In the genomic region with DNA sequence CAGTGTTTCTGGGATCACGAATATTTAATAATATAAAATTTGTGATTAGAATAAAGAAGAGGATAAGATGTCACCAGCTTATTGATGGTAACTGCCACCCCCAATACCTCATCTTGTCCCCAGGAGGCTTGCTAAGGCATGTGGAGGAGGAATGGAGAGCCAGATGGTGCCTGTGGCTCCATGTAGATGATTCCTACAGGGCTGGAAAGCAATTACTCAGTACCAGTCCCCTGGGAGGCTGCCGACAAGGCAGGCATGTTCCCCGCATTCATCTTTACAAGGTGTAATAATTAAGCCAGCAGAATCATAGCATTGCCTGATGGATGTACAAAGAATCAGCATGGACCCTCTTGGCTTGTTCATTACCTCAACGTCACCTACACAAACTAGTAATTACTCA, we compare ENCODE assay signal across 22 cellular contexts.
DNase-seq lines count a peak whose midpoint lies in the region; ATAC-seq lines count a peak whose summit lies in the region.
"Had no signal": no experiment of that assay in that cellular context is flagged by ENCODE, and none has a peak within 500 bp of the region (broad histone marks: within the 10 kb centered on the region; RNA-seq: fewer than 3 reads in every experiment).

No MANE protein-coding gene starts in this region.

- no peak overlapping the region for H2AK5ac ChIP-seq in mesenchymal stem cell (ENCODE audit: low read length, severe bottlenecking)

- H3K18ac ChIP-seq in mesenchymal stem cell (ENCODE audit: low read depth in 1 of 2, low read length in 2 of 2): peak overlapping the region in 1 of 2 experiments; percentile 40

- peaks cover 3% of the 10 kb centered on the region for H3K4me1 ChIP-seq in mesenchymal stem cell (ENCODE audit: control insufficient read depth, insufficient read depth, low read depth, low read length)
- H3K4me1 ChIP-seq: uterus had no signal

- no peaks in the 10 kb centered on the region for H3K27me3 Mint-ChIP-seq in activated T-helper 17 cell treated with anti-CD3 and anti-CD28 coated beads, Interleukin-2, amount 50 U/mL, for 72 hours
- H3K27me3 Mint-ChIP-seq: activated B cell treated with CpG ODN at 0.5 μM for 24 hours; activated CD8-positive, alpha-beta memory T cell treated with anti-CD3 and anti-CD28 coated beads, Interleukin-2, amount 10 ng/mL, durations not matched to agents 7 days and 5 days; CD4-positive, CD25-positive, alpha-beta regulatory T cell had no signal

- H3K79me1 ChIP-seq in mesenchymal stem cell (replicated peaks; ENCODE audit: low read length, poor library complexity, severe bottlenecking): no peaks in the 10 kb centered on the region

- H3K4me2 ChIP-seq in mesenchymal stem cell (ENCODE audit: low read length, poor library complexity, severe bottlenecking): peak overlapping the region; percentile 35

- H3K9ac ChIP-seq in mesenchymal stem cell (ENCODE audit: low read length): no peak overlapping the region
- H3K9ac ChIP-seq: GM23248 had no signal

- H3K9me3 ChIP-seq in mesenchymal stem cell (ENCODE audit: control insufficient read depth, low read length): no peaks in the 10 kb centered on the region
- H3K9me3 ChIP-seq: ovary, uterus had no signal

- no peaks in the 10 kb centered on the region for H3K36me3 ChIP-seq in mesenchymal stem cell (ENCODE audit: control insufficient read depth in 1 of 2, insufficient read depth in 2 of 2, low read depth in 1 of 2, low read length in 2 of 2)
- H3K36me3 ChIP-seq: ovary, uterus had no signal

- H2BK5ac ChIP-seq in mesenchymal stem cell (ENCODE audit: low read depth, low read length, poor library complexity, severe bottlenecking): no peak overlapping the region

- H2BK15ac ChIP-seq in mesenchymal stem cell (ENCODE audit: low read depth, poor library complexity, severe bottlenecking): no peak overlapping the region

- no peaks in the 10 kb centered on the region for H3K27me3 ChIP-seq in mesenchymal stem cell (ENCODE audit: control insufficient read depth in 1 of 2, insufficient read depth in 1 of 2, low read length in 2 of 2)
- H3K27me3 ChIP-seq: ovary, uterus had no signal

- H4K91ac ChIP-seq in mesenchymal stem cell (ENCODE audit: low read length): no peak overlapping the region

- peak overlapping the region; percentile 56 for H3K27ac ChIP-seq in mesenchymal stem cell (ENCODE audit: low read length, poor library complexity, severe bottlenecking)
- H3K27ac ChIP-seq: GM23248, ovary, uterus had no signal

- no peak for ATAC-seq in activated T-helper 17 cell treated with anti-CD3 and anti-CD28 coated beads, Interleukin-2, amount 50 U/mL, for 72 hours (replicated peaks)
- ATAC-seq: activated CD8-positive, alpha-beta memory T cell treated with anti-CD3 and anti-CD28 coated beads, Interleukin-2, amount 10 ng/mL, durations not matched to agents 7 days and 5 days; naive thymus-derived CD8-positive, alpha-beta T cell had no signal

- no peak overlapping the region for H2BK12ac ChIP-seq in mesenchymal stem cell (ENCODE audit: low read length in 2 of 2)

- H3K27ac Mint-ChIP-seq in activated T-helper 17 cell treated with anti-CD3 and anti-CD28 coated beads, Interleukin-2, amount 50 U/mL, for 72 hours: no peak overlapping the region
- H3K27ac Mint-ChIP-seq: activated B cell treated with CpG ODN at 0.5 μM for 24 hours; activated CD8-positive, alpha-beta memory T cell treated with anti-CD3 and anti-CD28 coated beads, Interleukin-2, amount 10 ng/mL, durations not matched to agents 7 days and 5 days; CD4-positive, CD25-positive, alpha-beta regulatory T cell; HFFc6; naive thymus-derived CD8-positive, alpha-beta T cell had no signal

- H3K4ac ChIP-seq in mesenchymal stem cell (ENCODE audit: low read depth in 1 of 2, low read length in 2 of 2): no peak overlapping the region

- H2AFZ ChIP-seq in mesenchymal stem cell (ENCODE audit: low read depth, low read length): no peak overlapping the region
- H2AFZ ChIP-seq: GM23248 had no signal

- peaks cover 4% of the 10 kb centered on the region for H3K4me1 Mint-ChIP-seq in activated T-helper 17 cell treated with anti-CD3 and anti-CD28 coated beads, Interleukin-2, amount 50 U/mL, for 72 hours
- H3K4me1 Mint-ChIP-seq: activated B cell treated with CpG ODN at 0.5 μM for 24 hours; activated CD8-positive, alpha-beta memory T cell treated with anti-CD3 and anti-CD28 coated beads, Interleukin-2, amount 10 ng/mL, durations not matched to agents 7 days and 5 days; CD4-positive, CD25-positive, alpha-beta regulatory T cell; naive thymus-derived CD8-positive, alpha-beta T cell had no signal

- no peak overlapping the region for H4K8ac ChIP-seq in mesenchymal stem cell (ENCODE audit: low read length)

- 89% methylated on average over 3 of the region's 4 CpGs for WGBS in mesenchymal stem cell

- no peak overlapping the region for H3K4me3 Mint-ChIP-seq in activated T-helper 17 cell treated with anti-CD3 and anti-CD28 coated beads, Interleukin-2, amount 50 U/mL, for 72 hours
- H3K4me3 Mint-ChIP-seq: activated B cell treated with CpG ODN at 0.5 μM for 24 hours; activated CD8-positive, alpha-beta memory T cell treated with anti-CD3 and anti-CD28 coated beads, Interleukin-2, amount 10 ng/mL, durations not matched to agents 7 days and 5 days; CD4-positive, CD25-positive, alpha-beta regulatory T cell; HFFc6; naive thymus-derived CD8-positive, alpha-beta T cell had no signal

- H3K14ac ChIP-seq in mesenchymal stem cell (ENCODE audit: low read length in 2 of 2): no peak overlapping the region

- no peaks in the 10 kb centered on the region for H3K9me3 Mint-ChIP-seq in activated T-helper 17 cell treated with anti-CD3 and anti-CD28 coated beads, Interleukin-2, amount 50 U/mL, for 72 hours
- H3K9me3 Mint-ChIP-seq: activated B cell treated with CpG ODN at 0.5 μM for 24 hours; HFFc6; naive thymus-derived CD8-positive, alpha-beta T cell had no signal

- H3K36me3 Mint-ChIP-seq in activated T-helper 17 cell treated with anti-CD3 and anti-CD28 coated beads, Interleukin-2, amount 50 U/mL, for 72 hours (ENCODE audit: low read depth): no peaks in the 10 kb centered on the region
- H3K36me3 Mint-ChIP-seq: activated CD8-positive, alpha-beta memory T cell treated with anti-CD3 and anti-CD28 coated beads, Interleukin-2, amount 10 ng/mL, durations not matched to agents 7 days and 5 days; CD4-positive, CD25-positive, alpha-beta regulatory T cell; naive thymus-derived CD8-positive, alpha-beta T cell had no signal

- DNase-seq in DMS 273 (lab: John Stamatoyannopoulos, UW; ENCODE audit: unreplicated experiment): peak; percentile 95
- peak; percentile 21 for DNase-seq in NCI-H146 treated with DMSO at 0.1 percent for 48 hours (lab: John Stamatoyannopoulos, UW; ENCODE audit: unreplicated experiment)
- peak; percentile 94 to 98 for DNase-seq in NCI-H524 (lab: John Stamatoyannopoulos, UW)
- DNase-seq in mesenchymal stem cell: no peak
- no peak for DNase-seq in HCEC 1CT
- no peak for DNase-seq in NCI-H226
- DNase-seq: activated B cell treated with CpG ODN at 0.5 μM for 24 hours; activated CD4-positive, alpha-beta T cell treated with anti-CD3 and anti-CD28 coated beads, Interleukin-2, amount 50 U/mL, for 1 hour; activated CD8-positive, alpha-beta memory T cell treated with anti-CD3 and anti-CD28 coated beads, Interleukin-2, amount 10 ng/mL, durations not matched to agents 7 days and 5 days; activated naive CD4-positive, alpha-beta T cell treated with Interleukin-2 at 50 U/mL for 16 hours; activated T-cell treated with anti-CD3 and anti-CD28 coated beads, Interleukin-2, amount 50 U/mL, for 48 hours; CD4-positive, CD25-positive, alpha-beta regulatory T cell; effector CD4-positive, alpha-beta T cell; GM23248; HFFc6; islet precursor cell; naive thymus-derived CD8-positive, alpha-beta T cell; NCI-H1048; ovary; stimulated activated naive CD4-positive, alpha-beta T cell treated with Interleukin-2 at 50 U/mL for 16 hours; uterus had no signal

- H2BK120ac ChIP-seq in mesenchymal stem cell (ENCODE audit: low read depth, low read length): no peak overlapping the region

- H3K4me3 ChIP-seq in mesenchymal stem cell (ENCODE audit: insufficient read depth in 1 of 2, low read depth in 1 of 2, low read length in 2 of 2): no peak overlapping the region
- H3K4me3 ChIP-seq: GM23248, ovary, uterus had no signal

- no peak overlapping the region for H3K23ac ChIP-seq in mesenchymal stem cell (ENCODE audit: low read length in 2 of 2)

Comparison
In these comparisons a context has a peak if more than half of its experiments do, and no peak if none do; other contexts are left out.
1. DNase-seq: peak in DMS 273 (single experiment), NCI-H146 treated with DMSO at 0.1 percent for 48 hours (single experiment) and NCI-H524 (2 of 2); none in mesenchymal stem cell (single experiment), HCEC 1CT (single experiment) and NCI-H226 (single experiment).